In genomic region chr4:186240848-186241491, GRCh38 we compare ENCODE assay signal across 1 cellular context.
A peak's percentile ranks its signal among the peaks of the same experiment; 100 is the strongest.
TF ChIP-seq lines count a peak whose summit lies in the region.

No MANE protein-coding gene starts in this region.

TF ChIP-seq in WTC11, 78 proteins besides CTCF, POLR2A, EP300 and RAD21 (continued from another document and continues in another):
- TF ChIP-seq STAT6 (CRISPR knock-in tag; conservative IDR thresholded peaks at IDR 0.05; ENCODE audit: low read depth), result no peak
- TF ChIP-seq TCF7 (CRISPR knock-in tag; IDR thresholded peaks at IDR 0.05; ENCODE audit: low read depth), result no peak
- TF ChIP-seq SP1 (CRISPR knock-in tag; conservative IDR thresholded peaks at IDR 0.05), result peak; percentile 39; the same call in 1 of the 2 replicates
- no peak for TF ChIP-seq CDX4 (CRISPR knock-in tag; IDR thresholded peaks at IDR 0.05; ENCODE audit: borderline replicate concordance)
- TF ChIP-seq ZNF263 (CRISPR knock-in tag; IDR thresholded peaks at IDR 0.05; ENCODE audit: low read depth), result no peak
- TF ChIP-seq ESRRA (CRISPR knock-in tag; IDR thresholded peaks at IDR 0.05; ENCODE audit: borderline replicate concordance), result no peak
- no peak for TF ChIP-seq TEAD4 (CRISPR knock-in tag; IDR thresholded peaks at IDR 0.05)
- TF ChIP-seq JUN (CRISPR knock-in tag; IDR thresholded peaks at IDR 0.05), result no peak
- TF ChIP-seq MXD4 (CRISPR knock-in tag; IDR thresholded peaks at IDR 0.05; ENCODE audit: borderline replicate concordance), result no peak
- TF ChIP-seq ZSCAN18 (CRISPR knock-in tag; IDR thresholded peaks at IDR 0.05), result no peak
- TF ChIP-seq FOXP4 (CRISPR knock-in tag; IDR thresholded peaks at IDR 0.05), result 0 out of 2 replicates have a peak, but pooled peaks have one; percentile 28
- TF ChIP-seq NR2C2 (CRISPR knock-in tag; IDR thresholded peaks at IDR 0.05), result no peak
- TF ChIP-seq NR3C1 (CRISPR knock-in tag; conservative IDR thresholded peaks at IDR 0.05; ENCODE audit: low read depth), result no peak
- TF ChIP-seq AFF4 (CRISPR knock-in tag; IDR thresholded peaks at IDR 0.05; ENCODE audit: borderline replicate concordance), result peak; percentile 32; the same call in 1 of the 2 replicates
- TF ChIP-seq ZNF317 (CRISPR knock-in tag; IDR thresholded peaks at IDR 0.05; ENCODE audit: borderline replicate concordance, low read depth), result no peak
- no peak for TF ChIP-seq ZNF219 (CRISPR knock-in tag; IDR thresholded peaks at IDR 0.05; ENCODE audit: borderline replicate concordance)
- TF ChIP-seq ZBTB21 (CRISPR knock-in tag; IDR thresholded peaks at IDR 0.05; ENCODE audit: borderline replicate concordance), result no peak
- no peak for TF ChIP-seq GTF2I (CRISPR knock-in tag; conservative IDR thresholded peaks at IDR 0.05)
- TF ChIP-seq ATF1 (CRISPR knock-in tag; IDR thresholded peaks at IDR 0.05), result no peak
- TF ChIP-seq MYBL2 (CRISPR knock-in tag; IDR thresholded peaks at IDR 0.05), result 0 out of 2 replicates have a peak, but pooled peaks have one; percentile 47
- TF ChIP-seq ZNF671 (CRISPR knock-in tag; IDR thresholded peaks at IDR 0.05), result peak; percentile 87
- TF ChIP-seq TP53 (CRISPR knock-in tag; IDR thresholded peaks at IDR 0.05), result no peak
- TF ChIP-seq ATF6 (CRISPR knock-in tag; IDR thresholded peaks at IDR 0.05), result no peak
- no peak for TF ChIP-seq RELA (CRISPR knock-in tag; IDR thresholded peaks at IDR 0.05; ENCODE audit: borderline replicate concordance)
- 0 out of 2 replicates have a peak, but pooled peaks have one; percentile 63 for TF ChIP-seq ZNF138 (CRISPR knock-in tag; conservative IDR thresholded peaks at IDR 0.05)
- peak; percentile 97 for TF ChIP-seq AR (CRISPR knock-in tag; IDR thresholded peaks at IDR 0.05)
- no peak for TF ChIP-seq SMAD3 (CRISPR knock-in tag; IDR thresholded peaks at IDR 0.05; ENCODE audit: borderline replicate concordance)
- no peak for TF ChIP-seq E2F1 (CRISPR knock-in tag; IDR thresholded peaks at IDR 0.05)
- no peak for TF ChIP-seq OVOL2 (CRISPR knock-in tag; IDR thresholded peaks at IDR 0.05; ENCODE audit: borderline replicate concordance)
- peak; percentile 48; the same call in 1 of the 2 replicates for TF ChIP-seq ETV6 (CRISPR knock-in tag; IDR thresholded peaks at IDR 0.05)
- TF ChIP-seq NFATC4 (CRISPR knock-in tag; IDR thresholded peaks at IDR 0.05), result peak; percentile 82
- no peak for TF ChIP-seq E2F4 (CRISPR knock-in tag; IDR thresholded peaks at IDR 0.05; ENCODE audit: borderline replicate concordance, low read depth)
- no peak for TF ChIP-seq FOXK1 (CRISPR knock-in tag; IDR thresholded peaks at IDR 0.05)
- TF ChIP-seq SMAD4 (CRISPR knock-in tag; IDR thresholded peaks at IDR 0.05), result no peak
- TF ChIP-seq HMGA2 (CRISPR knock-in tag; IDR thresholded peaks at IDR 0.05), result no peak
- no peak for TF ChIP-seq NFYB (CRISPR knock-in tag; conservative IDR thresholded peaks at IDR 0.05; ENCODE audit: low read depth)
- no peak for TF ChIP-seq CBFB (CRISPR knock-in tag; IDR thresholded peaks at IDR 0.05; ENCODE audit: low read depth)
- no peak for TF ChIP-seq ZNF281 (CRISPR knock-in tag; IDR thresholded peaks at IDR 0.05)
- no peak for TF ChIP-seq CREB1 (CRISPR knock-in tag; IDR thresholded peaks at IDR 0.05)
- no peak for TF ChIP-seq ZNF396 (CRISPR knock-in tag; IDR thresholded peaks at IDR 0.05; ENCODE audit: borderline replicate concordance)
- peak; percentile 96 for TF ChIP-seq EMX1 (CRISPR knock-in tag; IDR thresholded peaks at IDR 0.05)
- TF ChIP-seq ZNF232 (CRISPR knock-in tag; IDR thresholded peaks at IDR 0.05), result no peak
